ENCODE assay signal across 19 cellular contexts in the genomic region with DNA sequence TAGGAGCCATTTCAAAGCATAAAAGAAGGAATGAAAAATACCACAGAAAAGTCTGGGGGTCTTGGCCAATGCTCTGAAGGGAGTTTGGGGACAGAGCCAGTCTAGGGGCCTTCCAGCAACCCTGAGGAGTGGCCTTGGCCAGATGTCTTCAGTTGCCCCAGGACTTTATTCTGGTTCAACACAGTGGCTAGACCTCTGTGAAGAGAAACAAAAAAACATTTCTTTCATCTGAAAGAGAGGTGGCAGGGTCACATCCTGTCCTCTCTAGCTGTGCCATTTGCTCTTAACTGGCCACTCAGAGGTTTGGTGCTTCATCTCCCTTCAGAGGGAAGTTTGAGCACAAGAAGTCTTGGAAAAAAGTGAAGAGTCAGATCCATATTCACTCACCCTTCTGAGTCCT.
"Had no signal": no experiment of that assay in that cellular context is flagged by ENCODE, and none has a peak within 500 bp of the region (broad histone marks: within the 10 kb centered on the region; RNA-seq: fewer than 3 reads in every experiment).

No MANE protein-coding gene starts in this region.

- H3K4me1 ChIP-seq: spleen, upper lobe of left lung, uterus had no signal

- H3K36me3 Mint-ChIP-seq: mesothelial cell of epicardium; natural killer cell; stimulated activated memory B cell treated with anti-CD40 and anti-IgM and Interleukin-4, amounts not matched to agents 10 μg/mL and 1 μg/mL and 100 μg/mL, for 72 hours had no signal

- H3K4me1 Mint-ChIP-seq: mesothelial cell of epicardium had no signal

- H3K36me3 ChIP-seq: esophagus squamous epithelium, gastroesophageal sphincter, spleen, tibial artery, upper lobe of left lung, uterus had no signal

- H3K9me3 Mint-ChIP-seq: dendritic cell treated with granulocyte-macrophage colony-stimulating factor and Interleukin-4, amounts not matched to agents 40 ng/mL and 50 ng/mL, for 4 days; natural killer cell; stimulated activated memory B cell treated with anti-CD40 and anti-IgM and Interleukin-4, amounts not matched to agents 10 μg/mL and 1 μg/mL and 100 μg/mL, for 72 hours; stimulated activated naive CD8-positive, alpha-beta T cell treated with anti-CD3 and anti-CD28 coated beads, Interleukin-15, Interleukin-2, amounts not matched to agents 100 ng/mL and 50 ng/mL, for 24 hours had no signal

- ATAC-seq: gastroesophageal sphincter; left lobe of liver; natural killer cell; sciatic nerve; stimulated activated memory B cell treated with anti-CD40 and anti-IgM and Interleukin-4, amounts not matched to agents 10 μg/mL and 1 μg/mL and 100 μg/mL, for 72 hours had no signal

- DNase-seq: esophagus squamous epithelium; glutamatergic neuron; islet precursor cell; natural killer cell; posterior cingulate gyrus; spleen; stimulated activated CD4-positive, alpha-beta T cell treated with anti-CD3 and anti-CD28 coated beads, Interleukin-15, amount 100 ng/mL, for 24 hours; stimulated activated CD4-positive, alpha-beta T cell treated with anti-CD3 and anti-CD28 coated beads, Interleukin-1b, Interleukin-23, amount 100 ng/mL, for 48 hours; stimulated activated CD4-positive, alpha-beta T cell treated with anti-CD3 and anti-CD28 coated beads, Interleukin-4, amount 100 ng/mL, for 24 hours; tibial artery; upper lobe of left lung; uterus had no signal

- H3K27me3 ChIP-seq: esophagus squamous epithelium, gastroesophageal sphincter, spleen, tibial artery, upper lobe of left lung, uterus had no signal

- H3K27ac Mint-ChIP-seq: dendritic cell treated with granulocyte-macrophage colony-stimulating factor and Interleukin-4, amounts not matched to agents 40 ng/mL and 50 ng/mL, for 4 days; mesothelial cell of epicardium; natural killer cell; stimulated activated memory B cell treated with anti-CD40 and anti-IgM and Interleukin-4, amounts not matched to agents 10 μg/mL and 1 μg/mL and 100 μg/mL, for 72 hours; stimulated activated naive CD8-positive, alpha-beta T cell treated with anti-CD3 and anti-CD28 coated beads, Interleukin-15, Interleukin-2, amounts not matched to agents 100 ng/mL and 50 ng/mL, for 24 hours had no signal

- H3K9me3 ChIP-seq: esophagus squamous epithelium, gastroesophageal sphincter, spleen, tibial artery, upper lobe of left lung, uterus had no signal

- H3K27me3 Mint-ChIP-seq: dendritic cell treated with granulocyte-macrophage colony-stimulating factor and Interleukin-4, amounts not matched to agents 40 ng/mL and 50 ng/mL, for 4 days; stimulated activated memory B cell treated with anti-CD40 and anti-IgM and Interleukin-4, amounts not matched to agents 10 μg/mL and 1 μg/mL and 100 μg/mL, for 72 hours; stimulated activated naive CD8-positive, alpha-beta T cell treated with anti-CD3 and anti-CD28 coated beads, Interleukin-15, Interleukin-2, amounts not matched to agents 100 ng/mL and 50 ng/mL, for 24 hours had no signal

- H3K4me3 Mint-ChIP-seq: dendritic cell treated with granulocyte-macrophage colony-stimulating factor and Interleukin-4, amounts not matched to agents 40 ng/mL and 50 ng/mL, for 4 days; mesothelial cell of epicardium; natural killer cell; stimulated activated memory B cell treated with anti-CD40 and anti-IgM and Interleukin-4, amounts not matched to agents 10 μg/mL and 1 μg/mL and 100 μg/mL, for 72 hours; stimulated activated naive CD8-positive, alpha-beta T cell treated with anti-CD3 and anti-CD28 coated beads, Interleukin-15, Interleukin-2, amounts not matched to agents 100 ng/mL and 50 ng/mL, for 24 hours had no signal

- H3K4me3 ChIP-seq: esophagus squamous epithelium, gastroesophageal sphincter, spleen, tibial artery, upper lobe of left lung, uterus had no signal

- H3K27ac ChIP-seq: esophagus squamous epithelium, gastroesophageal sphincter, spleen, tibial artery, upper lobe of left lung, uterus had no signal
